1 cellular context compared by ENCODE assay signal in the genomic region with DNA sequence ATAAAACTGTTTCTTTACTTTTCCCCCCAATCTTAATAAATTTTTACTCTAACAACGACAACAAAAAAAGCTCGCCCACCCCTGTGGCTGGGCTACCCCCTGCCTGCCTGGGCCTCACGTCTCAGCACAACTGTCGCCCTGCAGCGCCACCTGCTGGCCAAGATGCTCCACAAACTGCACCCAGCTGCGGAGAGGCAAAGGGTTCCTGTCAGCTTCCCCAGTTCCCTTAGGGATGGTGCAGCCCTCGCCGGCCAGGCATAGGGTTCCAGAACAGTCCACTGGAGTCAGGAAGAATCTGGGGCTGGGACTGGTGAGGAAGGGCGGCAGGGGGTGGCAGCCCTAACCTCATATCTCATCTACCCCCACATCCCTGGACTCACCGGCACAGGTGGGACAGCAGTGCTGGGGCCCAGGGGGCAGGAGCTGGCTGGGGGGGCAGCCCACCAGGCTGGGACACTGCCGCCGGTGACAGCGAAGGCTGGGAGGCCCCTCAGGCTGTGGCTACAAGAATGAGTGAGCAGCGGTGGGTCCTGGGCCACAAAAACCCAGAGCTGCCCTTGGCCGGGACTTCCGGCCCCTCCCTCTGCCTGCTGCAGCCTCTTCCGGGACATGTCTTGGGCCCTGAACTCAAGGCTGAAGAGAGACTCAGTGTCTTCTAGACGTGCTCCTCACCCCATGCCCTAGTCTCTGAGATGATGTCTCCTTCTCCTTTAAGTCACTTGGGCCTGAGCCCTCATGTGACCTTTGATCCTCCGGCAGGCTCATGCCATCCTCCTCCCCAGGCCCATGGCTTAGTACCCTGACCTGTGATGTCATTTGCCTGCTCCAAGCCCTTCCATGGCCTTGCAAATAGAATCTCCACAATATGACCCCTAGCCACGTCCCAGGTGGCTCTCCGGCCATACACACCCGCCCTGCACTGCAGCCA.
TF ChIP-seq lines count a peak whose summit lies in the region.

No MANE protein-coding gene starts in this region.

TF ChIP-seq in GM12878, 131 proteins besides CTCF, POLR2A, EP300 and RAD21 (continued from another document and continues in another):
- TF ChIP-seq, protein P1, sequence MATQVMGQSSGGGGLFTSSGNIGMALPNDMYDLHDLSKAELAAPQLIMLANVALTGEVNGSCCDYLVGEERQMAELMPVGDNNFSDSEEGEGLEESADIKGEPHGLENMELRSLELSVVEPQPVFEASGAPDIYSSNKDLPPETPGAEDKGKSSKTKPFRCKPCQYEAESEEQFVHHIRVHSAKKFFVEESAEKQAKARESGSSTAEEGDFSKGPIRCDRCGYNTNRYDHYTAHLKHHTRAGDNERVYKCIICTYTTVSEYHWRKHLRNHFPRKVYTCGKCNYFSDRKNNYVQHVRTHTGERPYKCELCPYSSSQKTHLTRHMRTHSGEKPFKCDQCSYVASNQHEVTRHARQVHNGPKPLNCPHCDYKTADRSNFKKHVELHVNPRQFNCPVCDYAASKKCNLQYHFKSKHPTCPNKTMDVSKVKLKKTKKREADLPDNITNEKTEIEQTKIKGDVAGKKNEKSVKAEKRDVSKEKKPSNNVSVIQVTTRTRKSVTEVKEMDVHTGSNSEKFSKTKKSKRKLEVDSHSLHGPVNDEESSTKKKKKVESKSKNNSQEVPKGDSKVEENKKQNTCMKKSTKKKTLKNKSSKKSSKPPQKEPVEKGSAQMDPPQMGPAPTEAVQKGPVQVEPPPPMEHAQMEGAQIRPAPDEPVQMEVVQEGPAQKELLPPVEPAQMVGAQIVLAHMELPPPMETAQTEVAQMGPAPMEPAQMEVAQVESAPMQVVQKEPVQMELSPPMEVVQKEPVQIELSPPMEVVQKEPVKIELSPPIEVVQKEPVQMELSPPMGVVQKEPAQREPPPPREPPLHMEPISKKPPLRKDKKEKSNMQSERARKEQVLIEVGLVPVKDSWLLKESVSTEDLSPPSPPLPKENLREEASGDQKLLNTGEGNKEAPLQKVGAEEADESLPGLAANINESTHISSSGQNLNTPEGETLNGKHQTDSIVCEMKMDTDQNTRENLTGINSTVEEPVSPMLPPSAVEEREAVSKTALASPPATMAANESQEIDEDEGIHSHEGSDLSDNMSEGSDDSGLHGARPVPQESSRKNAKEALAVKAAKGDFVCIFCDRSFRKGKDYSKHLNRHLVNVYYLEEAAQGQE (IDR thresholded peaks at IDR 0.05; ENCODE audit: low read depth, low read length): no peak
- TF ChIP-seq NRF1 (conservative IDR thresholded peaks at IDR 0.05; ENCODE audit: low read depth, low read length) (no peak), FOS (IDR thresholded peaks at IDR 0.05; ENCODE audit: borderline replicate concordance, extremely low read depth, insufficient read length) (no peak), SIN3A (IDR thresholded peaks at IDR 0.05; ENCODE audit: low read depth, low read length) (peak; percentile 34; the same call in 1 of the 2 replicates), KAT2A (conservative IDR thresholded peaks at IDR 0.05; ENCODE audit: control insufficient read depth, low read depth, low read length) (no peak), ZZZ3 (IDR thresholded peaks at IDR 0.05; ENCODE audit: control insufficient read depth, insufficient read length, low read depth) (no peak), FOXM1 (IDR thresholded peaks at IDR 0.05; ENCODE audit: low read depth, low read length) (no peak; the same call in 1 of the 2 replicates), KLF5 (IDR thresholded peaks at IDR 0.05; ENCODE audit: partially characterized antibody) (no peak), ZSCAN29 (IDR thresholded peaks at IDR 0.05) (no peak), SUZ12 (IDR thresholded peaks at IDR 0.05; ENCODE audit: unreplicated experiment) (no peak), CHD2 (IDR thresholded peaks at IDR 0.05; ENCODE audit: borderline replicate concordance, low read depth, low read length) (0 out of 2 replicates have a peak, but pooled peaks have one; percentile 21), GATAD2B (conservative IDR thresholded peaks at IDR 0.05; ENCODE audit: low read depth) (peak; percentile 75), NBN (IDR thresholded peaks at IDR 0.05) (peak; percentile 64; the same call in 1 of the 2 replicates), ZNF207 (IDR thresholded peaks at IDR 0.05; ENCODE audit: borderline replicate concordance) (peak; percentile 71; the same call in 1 of the 2 replicates), KDM1A (IDR thresholded peaks at IDR 0.05; ENCODE audit: borderline replicate concordance) (no peak), TAF1 (IDR thresholded peaks at IDR 0.05; ENCODE audit: borderline replicate concordance, low read depth, low read length) (0 out of 2 replicates have a peak, but pooled peaks have one; percentile 47), ZNF622 (IDR thresholded peaks at IDR 0.05) (no peak), SUPT20H (IDR thresholded peaks at IDR 0.05; ENCODE audit: borderline replicate concordance, control insufficient read depth, low read depth, low read length) (no peak), SREBF1 (IDR thresholded peaks at IDR 0.05; ENCODE audit: low read length) (no peak), TCF7 (IDR thresholded peaks at IDR 0.05; ENCODE audit: borderline replicate concordance) (no peak), TCF3 (IDR thresholded peaks at IDR 0.05; ENCODE audit: borderline replicate concordance, insufficient read depth, low read depth, low read length) (no peak), BACH1 (IDR thresholded peaks at IDR 0.05; ENCODE audit: borderline replicate concordance) (no peak; the same call in none of the 2 replicates), STAT1 (conservative IDR thresholded peaks at IDR 0.05) (0 out of 2 replicates have a peak, but pooled peaks have one; percentile 23), RFX5 (IDR thresholded peaks at IDR 0.05; ENCODE audit: low read depth, low read length) (no peak), ZNF384 (IDR thresholded peaks at IDR 0.05; ENCODE audit: borderline replicate concordance, low read depth, low read length) (0 out of 2 replicates have a peak, but pooled peaks have one; percentile 17), TCF12 (IDR thresholded peaks at IDR 0.05; ENCODE audit: low read depth, low read length) (no peak), CHD1 (IDR thresholded peaks at IDR 0.05; ENCODE audit: low read depth, low read length) (no peak), NR2C1 (IDR thresholded peaks at IDR 0.05) (peak; percentile 45; the same call in 1 of the 2 replicates), YY1 (IDR thresholded peaks at IDR 0.05; ENCODE audit: low read depth, low read length) (peak; percentile 68; the same call in 1 of the 2 replicates), SRF (IDR thresholded peaks at IDR 0.05; ENCODE audit: low read depth in 2 of 2, low read length in 2 of 2) (peak; percentile 38 to 65; a peak in 3 of 4 replicates), STAT3 (IDR thresholded peaks at IDR 0.05; ENCODE audit: low read depth, low read length) (no peak), ZNF24 (IDR thresholded peaks at IDR 0.05) (no peak), CHD4 (IDR thresholded peaks at IDR 0.05) (no peak)
- TF ChIP-seq, protein P2, sequence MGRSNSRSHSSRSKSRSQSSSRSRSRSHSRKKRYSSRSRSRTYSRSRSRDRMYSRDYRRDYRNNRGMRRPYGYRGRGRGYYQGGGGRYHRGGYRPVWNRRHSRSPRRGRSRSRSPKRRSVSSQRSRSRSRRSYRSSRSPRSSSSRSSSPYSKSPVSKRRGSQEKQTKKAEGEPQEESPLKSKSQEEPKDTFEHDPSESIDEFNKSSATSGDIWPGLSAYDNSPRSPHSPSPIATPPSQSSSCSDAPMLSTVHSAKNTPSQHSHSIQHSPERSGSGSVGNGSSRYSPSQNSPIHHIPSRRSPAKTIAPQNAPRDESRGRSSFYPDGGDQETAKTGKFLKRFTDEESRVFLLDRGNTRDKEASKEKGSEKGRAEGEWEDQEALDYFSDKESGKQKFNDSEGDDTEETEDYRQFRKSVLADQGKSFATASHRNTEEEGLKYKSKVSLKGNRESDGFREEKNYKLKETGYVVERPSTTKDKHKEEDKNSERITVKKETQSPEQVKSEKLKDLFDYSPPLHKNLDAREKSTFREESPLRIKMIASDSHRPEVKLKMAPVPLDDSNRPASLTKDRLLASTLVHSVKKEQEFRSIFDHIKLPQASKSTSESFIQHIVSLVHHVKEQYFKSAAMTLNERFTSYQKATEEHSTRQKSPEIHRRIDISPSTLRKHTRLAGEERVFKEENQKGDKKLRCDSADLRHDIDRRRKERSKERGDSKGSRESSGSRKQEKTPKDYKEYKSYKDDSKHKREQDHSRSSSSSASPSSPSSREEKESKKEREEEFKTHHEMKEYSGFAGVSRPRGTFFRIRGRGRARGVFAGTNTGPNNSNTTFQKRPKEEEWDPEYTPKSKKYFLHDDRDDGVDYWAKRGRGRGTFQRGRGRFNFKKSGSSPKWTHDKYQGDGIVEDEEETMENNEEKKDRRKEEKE (IDR thresholded peaks at IDR 0.05): no peak
- TF ChIP-seq, protein P3, sequence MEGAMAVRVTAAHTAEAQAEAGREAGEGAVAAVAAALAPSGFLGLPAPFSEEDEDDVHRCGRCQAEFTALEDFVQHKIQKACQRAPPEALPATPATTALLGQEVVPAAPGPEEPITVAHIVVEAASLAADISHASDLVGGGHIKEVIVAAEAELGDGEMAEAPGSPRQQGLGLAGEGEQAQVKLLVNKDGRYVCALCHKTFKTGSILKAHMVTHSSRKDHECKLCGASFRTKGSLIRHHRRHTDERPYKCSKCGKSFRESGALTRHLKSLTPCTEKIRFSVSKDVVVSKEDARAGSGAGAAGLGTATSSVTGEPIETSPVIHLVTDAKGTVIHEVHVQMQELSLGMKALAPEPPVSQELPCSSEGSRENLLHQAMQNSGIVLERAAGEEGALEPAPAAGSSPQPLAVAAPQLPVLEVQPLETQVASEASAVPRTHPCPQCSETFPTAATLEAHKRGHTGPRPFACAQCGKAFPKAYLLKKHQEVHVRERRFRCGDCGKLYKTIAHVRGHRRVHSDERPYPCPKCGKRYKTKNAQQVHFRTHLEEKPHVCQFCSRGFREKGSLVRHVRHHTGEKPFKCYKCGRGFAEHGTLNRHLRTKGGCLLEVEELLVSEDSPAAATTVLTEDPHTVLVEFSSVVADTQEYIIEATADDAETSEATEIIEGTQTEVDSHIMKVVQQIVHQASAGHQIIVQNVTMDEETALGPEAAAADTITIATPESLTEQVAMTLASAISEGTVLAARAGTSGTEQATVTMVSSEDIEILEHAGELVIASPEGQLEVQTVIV (IDR thresholded peaks at IDR 0.05; ENCODE audit: borderline replicate concordance, partially characterized antibody): no peak
- TF ChIP-seq, protein P4, sequence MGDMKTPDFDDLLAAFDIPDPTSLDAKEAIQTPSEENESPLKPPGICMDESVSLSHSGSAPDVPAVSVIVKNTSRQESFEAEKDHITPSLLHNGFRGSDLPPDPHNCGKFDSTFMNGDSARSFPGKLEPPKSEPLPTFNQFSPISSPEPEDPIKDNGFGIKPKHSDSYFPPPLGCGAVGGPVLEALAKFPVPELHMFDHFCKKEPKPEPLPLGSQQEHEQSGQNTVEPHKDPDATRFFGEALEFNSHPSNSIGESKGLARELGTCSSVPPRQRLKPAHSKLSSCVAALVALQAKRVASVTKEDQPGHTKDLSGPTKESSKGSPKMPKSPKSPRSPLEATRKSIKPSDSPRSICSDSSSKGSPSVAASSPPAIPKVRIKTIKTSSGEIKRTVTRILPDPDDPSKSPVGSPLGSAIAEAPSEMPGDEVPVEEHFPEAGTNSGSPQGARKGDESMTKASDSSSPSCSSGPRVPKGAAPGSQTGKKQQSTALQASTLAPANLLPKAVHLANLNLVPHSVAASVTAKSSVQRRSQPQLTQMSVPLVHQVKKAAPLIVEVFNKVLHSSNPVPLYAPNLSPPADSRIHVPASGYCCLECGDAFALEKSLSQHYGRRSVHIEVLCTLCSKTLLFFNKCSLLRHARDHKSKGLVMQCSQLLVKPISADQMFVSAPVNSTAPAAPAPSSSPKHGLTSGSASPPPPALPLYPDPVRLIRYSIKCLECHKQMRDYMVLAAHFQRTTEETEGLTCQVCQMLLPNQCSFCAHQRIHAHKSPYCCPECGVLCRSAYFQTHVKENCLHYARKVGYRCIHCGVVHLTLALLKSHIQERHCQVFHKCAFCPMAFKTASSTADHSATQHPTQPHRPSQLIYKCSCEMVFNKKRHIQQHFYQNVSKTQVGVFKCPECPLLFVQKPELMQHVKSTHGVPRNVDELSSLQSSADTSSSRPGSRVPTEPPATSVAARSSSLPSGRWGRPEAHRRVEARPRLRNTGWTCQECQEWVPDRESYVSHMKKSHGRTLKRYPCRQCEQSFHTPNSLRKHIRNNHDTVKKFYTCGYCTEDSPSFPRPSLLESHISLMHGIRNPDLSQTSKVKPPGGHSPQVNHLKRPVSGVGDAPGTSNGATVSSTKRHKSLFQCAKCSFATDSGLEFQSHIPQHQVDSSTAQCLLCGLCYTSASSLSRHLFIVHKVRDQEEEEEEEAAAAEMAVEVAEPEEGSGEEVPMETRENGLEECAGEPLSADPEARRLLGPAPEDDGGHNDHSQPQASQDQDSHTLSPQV (IDR thresholded peaks at IDR 0.05): no peak
- TF ChIP-seq, protein P5, sequence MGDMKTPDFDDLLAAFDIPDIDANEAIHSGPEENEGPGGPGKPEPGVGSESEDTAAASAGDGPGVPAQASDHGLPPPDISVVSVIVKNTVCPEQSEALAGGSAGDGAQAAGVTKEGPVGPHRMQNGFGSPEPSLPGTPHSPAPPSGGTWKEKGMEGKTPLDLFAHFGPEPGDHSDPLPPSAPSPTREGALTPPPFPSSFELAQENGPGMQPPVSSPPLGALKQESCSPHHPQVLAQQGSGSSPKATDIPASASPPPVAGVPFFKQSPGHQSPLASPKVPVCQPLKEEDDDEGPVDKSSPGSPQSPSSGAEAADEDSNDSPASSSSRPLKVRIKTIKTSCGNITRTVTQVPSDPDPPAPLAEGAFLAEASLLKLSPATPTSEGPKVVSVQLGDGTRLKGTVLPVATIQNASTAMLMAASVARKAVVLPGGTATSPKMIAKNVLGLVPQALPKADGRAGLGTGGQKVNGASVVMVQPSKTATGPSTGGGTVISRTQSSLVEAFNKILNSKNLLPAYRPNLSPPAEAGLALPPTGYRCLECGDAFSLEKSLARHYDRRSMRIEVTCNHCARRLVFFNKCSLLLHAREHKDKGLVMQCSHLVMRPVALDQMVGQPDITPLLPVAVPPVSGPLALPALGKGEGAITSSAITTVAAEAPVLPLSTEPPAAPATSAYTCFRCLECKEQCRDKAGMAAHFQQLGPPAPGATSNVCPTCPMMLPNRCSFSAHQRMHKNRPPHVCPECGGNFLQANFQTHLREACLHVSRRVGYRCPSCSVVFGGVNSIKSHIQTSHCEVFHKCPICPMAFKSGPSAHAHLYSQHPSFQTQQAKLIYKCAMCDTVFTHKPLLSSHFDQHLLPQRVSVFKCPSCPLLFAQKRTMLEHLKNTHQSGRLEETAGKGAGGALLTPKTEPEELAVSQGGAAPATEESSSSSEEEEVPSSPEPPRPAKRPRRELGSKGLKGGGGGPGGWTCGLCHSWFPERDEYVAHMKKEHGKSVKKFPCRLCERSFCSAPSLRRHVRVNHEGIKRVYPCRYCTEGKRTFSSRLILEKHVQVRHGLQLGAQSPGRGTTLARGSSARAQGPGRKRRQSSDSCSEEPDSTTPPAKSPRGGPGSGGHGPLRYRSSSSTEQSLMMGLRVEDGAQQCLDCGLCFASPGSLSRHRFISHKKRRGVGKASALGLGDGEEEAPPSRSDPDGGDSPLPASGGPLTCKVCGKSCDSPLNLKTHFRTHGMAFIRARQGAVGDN (IDR thresholded peaks at IDR 0.05): peak; percentile 34; the same call in 1 of the 2 replicates
